Comparison of ENCODE assay signal across 8 cellular contexts in the genomic region with DNA sequence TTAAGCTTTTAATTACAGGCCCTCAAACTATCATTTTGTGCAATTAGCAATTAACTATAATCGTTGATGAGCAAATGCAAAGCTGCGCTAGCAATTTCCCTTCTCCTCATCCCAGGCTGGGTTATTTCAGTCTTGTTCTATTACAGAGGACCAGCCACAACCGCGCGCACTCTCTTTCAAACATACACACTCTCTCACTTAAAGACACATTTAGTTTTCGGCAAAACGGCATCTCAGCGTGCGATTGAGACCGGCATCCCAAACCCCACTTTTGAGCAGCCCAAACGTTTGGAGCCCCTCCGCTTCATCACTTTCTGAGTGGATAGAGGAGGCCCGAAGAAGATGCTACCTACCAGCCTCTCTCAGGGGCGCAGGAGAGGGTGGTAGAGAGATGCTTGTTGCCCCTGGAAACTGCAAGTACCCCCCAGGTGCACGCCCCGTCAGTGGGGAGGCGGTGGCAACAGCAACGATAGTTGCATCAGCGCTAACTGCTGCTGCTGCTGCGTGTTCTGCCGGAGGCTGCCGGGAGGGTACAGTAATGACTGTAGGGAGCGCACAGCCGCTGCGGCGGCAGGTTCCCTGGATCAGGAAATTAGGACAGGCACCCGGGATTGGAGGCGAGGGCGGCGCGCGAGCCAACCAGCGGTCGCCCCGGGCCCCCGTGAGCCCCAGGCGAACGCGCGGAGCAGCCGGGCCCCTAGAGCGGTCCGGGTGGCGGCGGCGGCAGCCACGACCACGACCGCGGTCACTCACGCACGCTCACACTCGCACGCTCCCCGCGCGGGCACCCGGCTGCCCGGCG. TPM values are rescaled to one million over a fixed set of nuclear protein-coding genes. Genes with fewer than 3 reads are reported as not detected.
A peak's percentile ranks its signal among the peaks of the same experiment; 100 is the strongest.
DNase-seq lines count a peak whose midpoint lies in the region; ATAC-seq, FAIRE-seq and TF ChIP-seq lines count a peak whose summit lies in the region.

No MANE protein-coding gene starts in this region.

- H3K27me3 Mint-ChIP-seq in GM23338 (ENCODE audit: insufficient read depth, low read depth, poor library complexity), result peaks cover 7% of the 10 kb centered on the region
- peaks cover 66% of the 10 kb centered on the region for H3K27me3 Mint-ChIP-seq in activated naive CD8-positive, alpha-beta T cell treated with anti-CD3 and anti-CD28 coated beads, Interleukin-2, amount 50 U/mL, for 24 hours

- ATAC-seq in GM23338 (peak; percentile 81), heart right ventricle (peak; percentile 68 to 82 (median 80)), pancreas (peak; percentile 70 to 79 (median 76)), aorta (ENCODE audit: low FRiP score) (peak; percentile 81)
- ATAC-seq in activated naive CD8-positive, alpha-beta T cell treated with anti-CD3 and anti-CD28 coated beads, Interleukin-2, amount 50 U/mL, for 24 hours, result peak; percentile 64

- H2AFZ ChIP-seq in GM23338, result peak overlapping the region; percentile 86

- peak overlapping the region; percentile 92 for H3K27ac ChIP-seq in GM23338 (ENCODE audit: low read depth)
- H3K27ac ChIP-seq in RWPE1, result peak overlapping the region; percentile 42
- peak overlapping the region; percentile 88 to 97 (median 94) for H3K27ac ChIP-seq in heart right ventricle
- H3K27ac ChIP-seq in pancreas, result peak overlapping the region; percentile 82 to 98 (median 92)
- no peak overlapping the region for H3K27ac ChIP-seq in aorta (ENCODE audit: low read depth in 1 of 2, low read length in 2 of 2)

- peak overlapping the region; percentile 83 for H3K4me2 ChIP-seq in GM23338

- H3K4me1 ChIP-seq in GM23338 (ENCODE audit: insufficient read depth) (peaks cover 24% of the 10 kb centered on the region), heart right ventricle (peaks cover 2 to 46% (median 33%) of the 10 kb centered on the region in 9 donors), pancreas (peaks cover 8 to 26% (median 9%) of the 10 kb centered on the region in 3 donors), aorta (ENCODE audit: control insufficient read depth in 1 of 2, insufficient read depth in 2 of 2, low read length in 2 of 2) (no peaks in the 10 kb centered on the region)

- DNase-seq in DMS153 treated with DMSO at 0.1 percent for 48 hours (lab: John Stamatoyannopoulos, UW; ENCODE audit: unreplicated experiment), result peak; percentile 85
- peak; percentile 94 for DNase-seq in GM23338 (ENCODE audit: low spot score)
- peak; percentile 67 for DNase-seq in LNCaP clone FGC (ENCODE audit: low read depth)
- peak; percentile 40 for DNase-seq in RWPE1 (ENCODE audit: low spot score)
- peak; percentile 60 for DNase-seq in activated naive CD8-positive, alpha-beta T cell treated with anti-CD3 and anti-CD28 coated beads, Interleukin-2, amount 50 U/mL, for 24 hours
- peak; percentile 77 to 78 for DNase-seq in heart right ventricle
- DNase-seq in pancreas, result peak; percentile 86 to 94 (median 88)
- peak; percentile 86 to 92 for DNase-seq in aorta

- H3K79me2 ChIP-seq in GM23338 (replicated peaks; ENCODE audit: insufficient read depth), result peaks cover 86% of the 10 kb centered on the region

- FAIRE-seq in pancreas (lab: Jason Lieb, UNC), result no peak

- peaks cover 46% of the 10 kb centered on the region for H3K4me1 Mint-ChIP-seq in GM23338
- peaks cover 19% of the 10 kb centered on the region for H3K4me1 Mint-ChIP-seq in activated naive CD8-positive, alpha-beta T cell treated with anti-CD3 and anti-CD28 coated beads, Interleukin-2, amount 50 U/mL, for 24 hours

- intact Hi-C loops in heart right ventricle (cut with DNase I), result loop anchor here in 7 of 10 donors (5.0 to 10.0 kb wide), 12 partner anchors 41 to 486 kb away; no protein-coding TSS in a partner anchor
- intact Hi-C loops in pancreas (cut with DNase I), result no loop called here
- intact Hi-C loops in aorta (cut with DNase I), result loop anchor here (5.0 to 10.0 kb wide), 6 partner anchors 49 to 604 kb away; a partner anchor contains a TSS

- H3F3A ChIP-seq in GM23338 (replicated peaks; ENCODE audit: low read depth), result no peaks in the 10 kb centered on the region

- H3K9me3 Mint-ChIP-seq in GM23338, result no peaks in the 10 kb centered on the region
- no peaks in the 10 kb centered on the region for H3K9me3 Mint-ChIP-seq in activated naive CD8-positive, alpha-beta T cell treated with anti-CD3 and anti-CD28 coated beads, Interleukin-2, amount 50 U/mL, for 24 hours

- peaks cover 24% of the 10 kb centered on the region for H3K36me3 Mint-ChIP-seq in GM23338 (ENCODE audit: low read depth)
- H3K36me3 Mint-ChIP-seq in activated naive CD8-positive, alpha-beta T cell treated with anti-CD3 and anti-CD28 coated beads, Interleukin-2, amount 50 U/mL, for 24 hours (ENCODE audit: low read depth), result no peaks in the 10 kb centered on the region

- CTCF ChIA-PET in RWPE1 (lab: Yijun Ruan, JAX), result no interaction called here

- H3K36me3 ChIP-seq in GM23338 (ENCODE audit: insufficient read depth) (no peaks in the 10 kb centered on the region), heart right ventricle (no peaks in the 10 kb centered on the region), pancreas (no peaks in the 10 kb centered on the region), aorta (ENCODE audit: control insufficient read depth in 1 of 2, insufficient read depth in 2 of 2, low read length in 1 of 2) (no peaks in the 10 kb centered on the region)

- H3K9me3 ChIP-seq in heart right ventricle (no peaks in the 10 kb centered on the region), pancreas (no peaks in the 10 kb centered on the region), aorta (ENCODE audit: control insufficient read depth, low read length) (no peaks in the 10 kb centered on the region)

- no peaks in the 10 kb centered on the region for H3K9me2 ChIP-seq in GM23338 (ENCODE audit: insufficient read depth)

- H3K27me3 ChIP-seq in GM23338 (ENCODE audit: insufficient read depth) (peaks cover 15% of the 10 kb centered on the region), heart right ventricle (peaks cover 0 to 49% (median 0%) of the 10 kb centered on the region in 7 donors), pancreas (no peaks in the 10 kb centered on the region), aorta (ENCODE audit: control insufficient read depth in 1 of 2, insufficient read depth in 2 of 2, low read length in 1 of 2) (no peaks in the 10 kb centered on the region)

- H3K27ac Mint-ChIP-seq in GM23338, result peak overlapping the region; percentile 95
- peak overlapping the region; percentile 89 for H3K27ac Mint-ChIP-seq in activated naive CD8-positive, alpha-beta T cell treated with anti-CD3 and anti-CD28 coated beads, Interleukin-2, amount 50 U/mL, for 24 hours

- 4% methylated on average over 41 to 60 of the region's 60 CpGs for WGBS in heart right ventricle, 2 donors
- 3 to 6% methylated on average over 35 to 60 of the region's 60 CpGs for WGBS in pancreas, 2 donors
- WGBS in aorta, 2 donors, result 2 to 3% methylated on average over 39 to 60 of the region's 60 CpGs

- H4K20me1 ChIP-seq in GM23338 (replicated peaks; ENCODE audit: insufficient read depth), result peaks cover 22% of the 10 kb centered on the region

- peak overlapping the region; percentile 86 for H3K4me3 Mint-ChIP-seq in GM23338
- H3K4me3 Mint-ChIP-seq in activated naive CD8-positive, alpha-beta T cell treated with anti-CD3 and anti-CD28 coated beads, Interleukin-2, amount 50 U/mL, for 24 hours, result peak overlapping the region; percentile 83

- H3K4me3 ChIP-seq in GM23338 (peak overlapping the region; percentile 79), LNCaP clone FGC (ENCODE audit: low read depth, low read length) (peak overlapping the region; percentile 73), heart right ventricle (peak overlapping the region; percentile 56 to 90 (median 80)), pancreas (peak overlapping the region; percentile 81 to 93 (median 88)), aorta (ENCODE audit: low read length in 2 of 2) (peak overlapping the region; percentile 66 to 80)

- POLR2A ChIA-PET in RWPE1 (lab: Yijun Ruan, JAX; ENCODE audit: low non-redundant PET), result no interaction called here

- TF ChIP-seq CTCF in GM23338 (conservative IDR thresholded peaks at IDR 0.05; ENCODE audit: low read depth in 2 of 2) (no peak), LNCaP clone FGC (IDR thresholded peaks at IDR 0.05; ENCODE audit: control insufficient read depth, extremely low read depth, insufficient read depth) (peak; percentile 25; the same call in 1 of the 2 replicates), RWPE1 (conservative IDR thresholded peaks at IDR 0.05; ENCODE audit: low read depth) (no peak), heart right ventricle (IDR thresholded peaks at IDR 0.05) (peak in 5 of 9 donors; percentile 14 to 44 (median 32)), pancreas (IDR thresholded peaks at IDR 0.05) (no peak)

TF ChIP-seq in GM23338, 12 proteins besides CTCF, POLR2A, EP300 and RAD21:
- TF ChIP-seq CREB1 (CRISPR knock-in tag; IDR thresholded peaks at IDR 0.05; ENCODE audit: low read depth), result peak; percentile 55
- TF ChIP-seq EZH2 (IDR thresholded peaks at IDR 0.05; ENCODE audit: low read depth, unreplicated experiment), result no peak
- no peak for TF ChIP-seq ZNF331 (CRISPR knock-in tag; IDR thresholded peaks at IDR 0.05; ENCODE audit: low read depth)
- peak; percentile 85 for TF ChIP-seq POLR2AphosphoS5 (IDR thresholded peaks at IDR 0.05; ENCODE audit: low read depth)

RNA-seq across cellular contexts. Expression of a gene that starts 0.5 kb away (rescaled TPM):
- 46.3 and 49.8 TPM in 2 replicates for total RNA-seq in GM23338 (2014; rRNA removed; shearing (Covaris generic))
- 13.2 and 14.9 TPM in 2 replicates for polyA plus RNA-seq in GM23338 (2016; fragmentation: Nextera tagmentation; extraction: Ambion mirVana)
- total RNA-seq in heart right ventricle, result 100 to 1,000 TPM; 114 to 153 (median 140) TPM
- 10 to 100 TPM; 17.9 to 23.0 TPM for polyA plus RNA-seq in heart right ventricle
- 10 to 100 TPM; 18.7 to 34.8 (median 28.4) TPM for total RNA-seq in pancreas
- 10 to 100 TPM in 1 of 2 donors, 1 to 10 TPM in 1; 7.4 to 16.5 TPM for polyA plus RNA-seq in pancreas
- total RNA-seq in aorta, result 10 to 100 TPM; 43.2 to 46.3 TPM
- polyA plus RNA-seq in aorta, result 1 to 10 TPM; 2.4 to 4.9 TPM

Comparison
In these comparisons a context has a peak if more than half of its experiments do, and no peak if none do; other contexts are left out.
1. DNase-seq: peak in every context shown above with its lines; median percentile 94 in GM23338; 89 in aorta; 88 in pancreas; 85 in DMS153 treated with DMSO at 0.1 percent for 48 hours; 78 in heart right ventricle; 67 in LNCaP clone FGC; 60 in activated naive CD8-positive, alpha-beta T cell treated with anti-CD3 and anti-CD28 coated beads, Interleukin-2, amount 50 U/mL, for 24 hours; 40 in RWPE1.
2. H3K27ac ChIP-seq: peak in GM23338 (single experiment), RWPE1 (single experiment), heart right ventricle (10 of 10) and pancreas (4 of 4); none in aorta (0 of 2).
3. CTCF ChIP-seq: peak in LNCaP clone FGC (single experiment) and heart right ventricle (5 of 9); none in GM23338 (0 of 2), RWPE1 (single experiment) and pancreas (0 of 4).
4. intact Hi-C loops: an anchor here in heart right ventricle (5.0 to 10.0 kb wide) and aorta (5.0 to 10.0 kb wide); none called in pancreas.
5. Peak in every context shown above with its lines, with median percentiles within 50 percentile points of each other: ATAC-seq and H3K4me3 ChIP-seq.